In the genomic region with DNA sequence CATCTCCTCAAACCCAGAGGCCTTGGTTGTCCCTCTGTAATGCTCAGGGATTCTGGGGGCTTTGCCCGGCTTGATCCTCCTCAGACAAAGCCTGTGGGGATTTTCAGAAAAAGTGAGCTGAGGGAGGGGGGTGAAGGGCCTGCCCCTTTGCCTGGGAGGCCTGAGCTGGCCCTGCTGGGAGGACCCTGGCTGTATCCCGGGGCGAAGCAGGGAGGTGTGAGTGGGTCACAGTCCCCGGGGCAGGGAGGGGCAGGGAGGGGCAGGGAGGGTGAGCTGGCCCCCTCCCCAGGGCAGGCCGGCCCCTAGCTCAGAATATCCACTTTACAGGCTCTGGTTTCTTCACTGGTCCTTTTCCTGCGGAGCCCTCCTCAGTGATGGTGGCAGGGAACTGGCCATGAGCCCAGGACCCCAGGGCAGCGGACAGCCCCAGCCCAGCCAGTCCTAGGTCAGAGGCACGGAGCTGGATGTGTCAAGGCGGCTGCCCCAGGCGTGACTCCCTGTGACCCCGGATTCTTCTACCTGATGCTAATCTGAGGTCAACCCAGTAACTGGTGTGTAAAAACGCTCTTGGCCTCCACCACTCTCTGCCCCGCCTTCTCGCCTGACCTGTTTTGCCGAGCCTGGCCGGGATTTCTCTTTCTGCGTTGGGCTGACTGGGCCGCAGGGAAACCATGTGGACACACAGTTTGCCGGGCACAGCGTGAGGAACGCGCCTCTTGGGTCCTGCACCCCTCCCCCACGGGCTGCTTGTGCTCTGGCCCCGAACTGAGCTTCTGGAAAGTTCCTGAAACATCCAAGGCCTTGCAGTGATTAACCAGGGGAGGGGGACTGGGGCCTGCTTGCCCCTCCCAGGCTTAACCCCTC, we compare ENCODE assay signal across 11 cellular contexts. TPM values are rescaled to one million over a fixed set of nuclear protein-coding genes. Genes with fewer than 3 reads are reported as not detected.
DNase-seq lines count a peak whose midpoint lies in the region; ATAC-seq and TF ChIP-seq lines count a peak whose summit lies in the region.
"Had no signal": no experiment of that assay in that cellular context is flagged by ENCODE, and none has a peak within 500 bp of the region (broad histone marks: within the 10 kb centered on the region; RNA-seq: fewer than 3 reads in every experiment).

No MANE protein-coding gene starts in this region.

- H4K12ac ChIP-seq in trophoblast cell (ENCODE audit: low read depth, low read length): no peak overlapping the region

- peak overlapping the region; percentile 84 for H3K27ac ChIP-seq in WERI-Rb-1
- H3K27ac ChIP-seq in trophoblast cell (ENCODE audit: low read depth, low read length): peak overlapping the region; percentile 69

- H3K23ac ChIP-seq in trophoblast cell (ENCODE audit: low read length): no peak overlapping the region

- H4K8ac ChIP-seq in trophoblast cell (ENCODE audit: low read depth, low read length): no peak overlapping the region

- no peak overlapping the region for H2BK12ac ChIP-seq in trophoblast cell (ENCODE audit: low read length)

- H2BK5ac ChIP-seq in trophoblast cell (ENCODE audit: low read depth, low read length, poor library complexity): peak overlapping the region; percentile 4

- H3K36me3 Mint-ChIP-seq in Calu3 (ENCODE audit: insufficient read depth, unreplicated experiment): peaks cover 77% of the 10 kb centered on the region

- BruUV-seq in Calu3 (replicated peaks; lab: Mats Ljungman, UMichigan): no TSS peak

- H3K79me1 ChIP-seq in trophoblast cell (ENCODE audit: low read length): peaks cover 25% of the 10 kb centered on the region

- H3K4me2 ChIP-seq in trophoblast cell (ENCODE audit: low read length): peak overlapping the region; percentile 24

- TF ChIP-seq CTCF in Calu3 (IDR thresholded peaks at IDR 0.05; ENCODE audit: unreplicated experiment) (no peak), WERI-Rb-1 (IDR thresholded peaks at IDR 0.05; ENCODE audit: low read depth, low read length) (no peak)

- H3K9ac ChIP-seq in trophoblast cell (ENCODE audit: low read length): no peak overlapping the region

- H2AK5ac ChIP-seq in trophoblast cell (ENCODE audit: low read length): no peak overlapping the region

- H4K91ac ChIP-seq in trophoblast cell (ENCODE audit: low read depth, low read length): no peak overlapping the region

- WGBS in trophoblast cell (ENCODE audit: extremely low coverage, insufficient coverage, insufficient read length): no CpG with 5 or more reads among the region's 24 CpGs

- H2AFZ ChIP-seq in trophoblast cell (ENCODE audit: insufficient read depth, low read length, poor library complexity): no peak overlapping the region

- H3K27me3 Mint-ChIP-seq in Calu3 (ENCODE audit: unreplicated experiment): no peaks in the 10 kb centered on the region

- no peak overlapping the region for H3K4ac ChIP-seq in trophoblast cell (ENCODE audit: low read depth, low read length)

- no peaks in the 10 kb centered on the region for H3K9me3 Mint-ChIP-seq in Calu3 (ENCODE audit: low read depth, unreplicated experiment)

- intact Hi-C loops in Calu3 (cut with micrococcal nuclease; ENCODE audit: unreplicated experiment) (no loop called here), left ventricle myocardium superior (cut with micrococcal nuclease) (no loop called here)

- H3K18ac ChIP-seq in trophoblast cell (ENCODE audit: low read length): no peak overlapping the region

- no peak overlapping the region for H3K14ac ChIP-seq in trophoblast cell (ENCODE audit: low read length)

- peaks cover 6% of the 10 kb centered on the region for H3K79me2 ChIP-seq in trophoblast cell (ENCODE audit: control insufficient read depth, insufficient read depth, low read length, poor library complexity)

- peak overlapping the region; percentile 68 for H3K27ac Mint-ChIP-seq in Calu3 (ENCODE audit: unreplicated experiment)

- peaks cover 51 to 64% of the 10 kb centered on the region in 2 experiments for H3K4me1 ChIP-seq in trophoblast cell (ENCODE audit: control insufficient read depth in 1 of 2, insufficient read depth in 2 of 2, low read length in 2 of 2)

- H3K4me1 Mint-ChIP-seq in Calu3 (ENCODE audit: low read depth, unreplicated experiment): peaks cover 31% of the 10 kb centered on the region

- H2BK120ac ChIP-seq in trophoblast cell (ENCODE audit: insufficient read depth, low read length, poor library complexity): no peak overlapping the region

- H3K4me3 ChIP-seq in WERI-Rb-1 (ENCODE audit: low read depth, low read length) (peak overlapping the region; percentile 7), trophoblast cell (ENCODE audit: low read depth, low read length) (no peak overlapping the region)
- H3K4me3 ChIP-seq: thoracic aorta had no signal

- H3K9me3 ChIP-seq in WERI-Rb-1 (ENCODE audit: severe bottlenecking) (no peaks in the 10 kb centered on the region), trophoblast cell (ENCODE audit: insufficient read depth, low read depth, low read length) (no peaks in the 10 kb centered on the region)
- H3K9me3 ChIP-seq: thoracic aorta had no signal

- no peaks in the 10 kb centered on the region for H3K27me3 ChIP-seq in WERI-Rb-1 (ENCODE audit: insufficient read depth, low read depth, severe bottlenecking)
- no peaks in the 10 kb centered on the region for H3K27me3 ChIP-seq in trophoblast cell (ENCODE audit: insufficient read depth, low read length)

- peak; percentile 74 for DNase-seq in Calu3
- DNase-seq in WERI-Rb-1: peak; percentile 95
- peak; percentile 71 for DNase-seq in left ventricle myocardium superior
- peak; percentile 97 for DNase-seq in trophoblast cell
- no peak for DNase-seq in NCI-H1048 (lab: John Stamatoyannopoulos, UW)
- no peak for DNase-seq in HK-2 (ENCODE audit: unreplicated experiment)
- no peak for DNase-seq in activated effector memory CD4-positive, alpha-beta T cell treated with anti-CD3 and anti-CD28 coated beads, Interleukin-2, amount 50 U/mL, for 16 hours
- DNase-seq in activated CD4-positive, alpha-beta T cell treated with anti-CD3 and anti-CD28 coated beads for 1 hour: no peak
- DNase-seq: activated naive CD4-positive, alpha-beta T cell; NCI-H524 treated with DMSO at 0.1 percent for 48 hours had no signal

- H3K36me3 ChIP-seq in WERI-Rb-1: peaks cover 9% of the 10 kb centered on the region
- no peaks in the 10 kb centered on the region for H3K36me3 ChIP-seq in trophoblast cell (ENCODE audit: control insufficient read depth in 1 of 2, insufficient read depth in 2 of 2, low read length in 2 of 2)
- H3K36me3 ChIP-seq: thoracic aorta had no signal

- H3K4me3 Mint-ChIP-seq in Calu3 (ENCODE audit: low read depth, unreplicated experiment): peak overlapping the region; percentile 47

- CTCF ChIA-PET in Calu3 (lab: Charles Lee): interaction anchor here (0.6 kb wide), 1 partner anchor 78 kb away, joined by 5 read pairs; no protein-coding TSS in a partner anchor

- ATAC-seq in left ventricle myocardium superior: peak; percentile 26

RNA-seq across cellular contexts. Expression of a gene that starts 5.8 kb away (rescaled TPM):
- total RNA-seq in Calu3 (2022) (346 and 372 TPM in 2 replicates), left ventricle myocardium superior (17.0 TPM)
- 120 and 124 TPM in 2 replicates for polyA plus RNA-seq in trophoblast cell (2013)

RNA-seq across cellular contexts. Expression of a gene that starts 38.2 kb away (rescaled TPM):
- total RNA-seq in Calu3 (2022) (132 and 146 TPM in 2 replicates), left ventricle myocardium superior (67.7 TPM)
- polyA plus RNA-seq in trophoblast cell (2013): 23.6 and 26.7 TPM in 2 replicates

RNA-seq across cellular contexts. Expression of a gene that starts 52.1 kb away (rescaled TPM):
- total RNA-seq in Calu3 (2022) (114 and 115 TPM in 2 replicates), left ventricle myocardium superior (90.6 TPM)
- 75.8 and 78.1 TPM in 2 replicates for polyA plus RNA-seq in trophoblast cell (2013)

RNA-seq across cellular contexts. Expression of a gene that starts 52.2 kb away (rescaled TPM):
- total RNA-seq in Calu3 (2022) (26.4 and 33.5 TPM in 2 replicates), left ventricle myocardium superior (21.8 TPM)
- 26.3 and 27.2 TPM in 2 replicates for polyA plus RNA-seq in trophoblast cell (2013)

Comparison
In these comparisons a context has a peak if more than half of its experiments do, and no peak if none do; other contexts are left out.
1. DNase-seq: peak in Calu3 (single experiment), WERI-Rb-1 (single experiment), left ventricle myocardium superior (single experiment) and trophoblast cell (2 of 2); none in NCI-H1048 (single experiment), HK-2 (single experiment), activated effector memory CD4-positive, alpha-beta T cell treated with anti-CD3 and anti-CD28 coated beads, Interleukin-2, amount 50 U/mL, for 16 hours (single experiment) and activated CD4-positive, alpha-beta T cell treated with anti-CD3 and anti-CD28 coated beads for 1 hour (single experiment).
2. RNA of a gene that starts 5.8 kb away (total RNA-seq): 346 to 372 TPM in Calu3; 17.0 TPM in left ventricle myocardium superior (single experiment); every median in the first group is over 10 times any median in the second.